28 cellular contexts compared by ENCODE assay signal in the genomic region with DNA sequence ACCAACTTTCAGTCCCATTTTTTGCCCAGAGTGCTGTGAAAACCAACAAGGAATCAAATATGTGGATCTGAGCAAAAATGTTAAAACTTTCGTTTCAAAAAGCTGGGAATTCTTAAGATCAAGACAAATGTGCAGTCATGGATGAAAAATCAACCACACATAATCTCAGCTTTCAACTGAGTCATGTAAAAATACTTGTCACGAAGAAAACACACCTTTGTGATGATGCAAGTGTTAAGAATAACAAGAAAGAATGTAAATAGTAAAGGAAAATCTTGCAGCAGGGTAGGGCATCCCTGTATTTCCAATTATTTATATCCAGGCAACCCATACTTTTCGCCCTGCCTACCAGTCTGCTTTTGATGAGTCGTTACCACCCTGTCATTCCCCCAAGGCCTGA. TPM values are rescaled to one million over a fixed set of nuclear protein-coding genes. Genes with fewer than 3 reads are reported as not detected.
DNase-seq lines count a peak whose midpoint lies in the region; ATAC-seq, FAIRE-seq and TF ChIP-seq lines count a peak whose summit lies in the region.
"Had no signal": no experiment of that assay in that cellular context is flagged by ENCODE, and none has a peak within 500 bp of the region (broad histone marks: within the 10 kb centered on the region; RNA-seq: fewer than 3 reads in every experiment).

No MANE protein-coding gene starts in this region.

- FAIRE-seq in astrocyte (lab: Jason Lieb, UNC): no peak
- FAIRE-seq: endothelial cell of umbilical vein, G401.6, islet of Langerhans had no signal

- H3K27ac ChIP-seq in astrocyte (ENCODE audit: low read depth, low read length): peak overlapping the region; percentile 49
- no peak overlapping the region for H3K27ac ChIP-seq in right atrium auricular region
- no peak overlapping the region for H3K27ac ChIP-seq in tibial artery
- H3K27ac ChIP-seq: BLaER1 treated with 17β-estradiol and CSF1 and Interleukin-3, amounts not matched to agents 10 nM and 100 nM; brain microvascular endothelial cell; neutrophil; SJCRH30; transverse colon had no signal

- no peak for ATAC-seq in GM18511 (IDR thresholded peaks at IDR 0.05; ENCODE audit: unreplicated experiment)
- ATAC-seq: activated CD8-positive, alpha-beta memory T cell treated with anti-CD3 and anti-CD28 coated beads, Interleukin-2, amount 10 ng/mL, durations not matched to agents 7 days and 5 days; activated naive CD8-positive, alpha-beta T cell treated with anti-CD3 and anti-CD28 coated beads, Interleukin-2, amount 50 U/mL, for 24 hours; left ventricle myocardium superior; naive thymus-derived CD4-positive, alpha-beta T cell; sciatic nerve; stimulated activated effector memory CD8-positive, alpha-beta T cell treated with anti-CD3 and anti-CD28 coated beads, Interleukin-12 subunit alpha, Interleukin-12 subunit beta, amount 100 ng/mL, for 72 hours; WTC11 had no signal

- H3K4me3 Mint-ChIP-seq in astrocyte (ENCODE audit: unreplicated experiment): no peak overlapping the region
- H3K4me3 Mint-ChIP-seq: activated CD8-positive, alpha-beta memory T cell treated with anti-CD3 and anti-CD28 coated beads, Interleukin-2, amount 10 ng/mL, durations not matched to agents 7 days and 5 days; activated naive CD8-positive, alpha-beta T cell treated with anti-CD3 and anti-CD28 coated beads, Interleukin-2, amount 50 U/mL, for 24 hours; mesothelial cell of epicardium; naive thymus-derived CD4-positive, alpha-beta T cell; stimulated activated effector memory CD8-positive, alpha-beta T cell treated with anti-CD3 and anti-CD28 coated beads, Interleukin-12 subunit alpha, Interleukin-12 subunit beta, amount 100 ng/mL, for 72 hours; WTC11 had no signal

- no peaks in the 10 kb centered on the region for H3K36me3 ChIP-seq in astrocyte (ENCODE audit: insufficient read depth, low read length)
- no peaks in the 10 kb centered on the region for H3K36me3 ChIP-seq in right atrium auricular region
- no peaks in the 10 kb centered on the region for H3K36me3 ChIP-seq in tibial artery
- H3K36me3 ChIP-seq: BLaER1 treated with 17β-estradiol and CSF1 and Interleukin-3, amounts not matched to agents 10 nM and 100 nM; brain microvascular endothelial cell; neutrophil; SJCRH30; transverse colon had no signal

- H3K27me3 Mint-ChIP-seq in astrocyte (ENCODE audit: low read depth, unreplicated experiment): peaks cover 14% of the 10 kb centered on the region
- H3K27me3 Mint-ChIP-seq: activated CD8-positive, alpha-beta memory T cell treated with anti-CD3 and anti-CD28 coated beads, Interleukin-2, amount 10 ng/mL, durations not matched to agents 7 days and 5 days had no signal

- no peak overlapping the region for H2AFZ ChIP-seq in astrocyte (ENCODE audit: low read depth, low read length)

- H3K27ac Mint-ChIP-seq in astrocyte (ENCODE audit: unreplicated experiment): no peak overlapping the region
- H3K27ac Mint-ChIP-seq: activated CD8-positive, alpha-beta memory T cell treated with anti-CD3 and anti-CD28 coated beads, Interleukin-2, amount 10 ng/mL, durations not matched to agents 7 days and 5 days; activated naive CD8-positive, alpha-beta T cell treated with anti-CD3 and anti-CD28 coated beads, Interleukin-2, amount 50 U/mL, for 24 hours; mesothelial cell of epicardium; naive thymus-derived CD4-positive, alpha-beta T cell; stimulated activated effector memory CD8-positive, alpha-beta T cell treated with anti-CD3 and anti-CD28 coated beads, Interleukin-12 subunit alpha, Interleukin-12 subunit beta, amount 100 ng/mL, for 72 hours; WTC11 had no signal

- intact Hi-C loops in tibial artery (cut with DNase I; ENCODE audit: low total_unique reads): no loop called here

- peaks cover 4% of the 10 kb centered on the region for H3K4me1 Mint-ChIP-seq in astrocyte (ENCODE audit: low read depth, unreplicated experiment)
- H3K4me1 Mint-ChIP-seq: activated CD8-positive, alpha-beta memory T cell treated with anti-CD3 and anti-CD28 coated beads, Interleukin-2, amount 10 ng/mL, durations not matched to agents 7 days and 5 days; activated naive CD8-positive, alpha-beta T cell treated with anti-CD3 and anti-CD28 coated beads, Interleukin-2, amount 50 U/mL, for 24 hours; naive thymus-derived CD4-positive, alpha-beta T cell; stimulated activated effector memory CD8-positive, alpha-beta T cell treated with anti-CD3 and anti-CD28 coated beads, Interleukin-12 subunit alpha, Interleukin-12 subunit beta, amount 100 ng/mL, for 72 hours had no signal

- H3K4me3 ChIP-seq in astrocyte (ENCODE audit: insufficient read depth, low read depth, low read length) (no peak overlapping the region), right atrium auricular region (no peak overlapping the region), tibial artery (no peak overlapping the region)
- H3K4me3 ChIP-seq: BLaER1 treated with 17β-estradiol and CSF1 and Interleukin-3, amounts not matched to agents 10 nM and 100 nM; SJCRH30; transverse colon had no signal

- H3K79me2 ChIP-seq in astrocyte (ENCODE audit: insufficient read depth, low read length): no peaks in the 10 kb centered on the region

- no peaks in the 10 kb centered on the region for H3K36me3 Mint-ChIP-seq in astrocyte (ENCODE audit: low read depth, unreplicated experiment)
- H3K36me3 Mint-ChIP-seq: activated CD8-positive, alpha-beta memory T cell treated with anti-CD3 and anti-CD28 coated beads, Interleukin-2, amount 10 ng/mL, durations not matched to agents 7 days and 5 days; mesothelial cell of epicardium; naive thymus-derived CD4-positive, alpha-beta T cell; stimulated activated effector memory CD8-positive, alpha-beta T cell treated with anti-CD3 and anti-CD28 coated beads, Interleukin-12 subunit alpha, Interleukin-12 subunit beta, amount 100 ng/mL, for 72 hours; WTC11 had no signal

- H3K9me3 ChIP-seq in astrocyte (ENCODE audit: insufficient read depth, low read depth, low read length) (no peaks in the 10 kb centered on the region), right atrium auricular region (no peaks in the 10 kb centered on the region), tibial artery (no peaks in the 10 kb centered on the region)
- H3K9me3 ChIP-seq: neutrophil, SJCRH30, transverse colon had no signal

- TF ChIP-seq CTCF in astrocyte (IDR thresholded peaks at IDR 0.05; ENCODE audit: insufficient read depth, low read depth, low read length) (no peak), right atrium auricular region (IDR thresholded peaks at IDR 0.05) (no peak), tibial artery (IDR thresholded peaks at IDR 0.05) (no peak)

- H4K20me1 ChIP-seq in astrocyte (ENCODE audit: insufficient read depth, low read length): no peaks in the 10 kb centered on the region
- H4K20me1 ChIP-seq: BLaER1 treated with 17β-estradiol and CSF1 and Interleukin-3, amounts not matched to agents 10 nM and 100 nM had no signal

- peak overlapping the region; percentile 54 for H3K4me2 ChIP-seq in astrocyte (ENCODE audit: low read length)
- H3K4me2 ChIP-seq: BLaER1 treated with 17β-estradiol and CSF1 and Interleukin-3, amounts not matched to agents 10 nM and 100 nM had no signal

- peaks cover 28% of the 10 kb centered on the region for H3K4me1 ChIP-seq in astrocyte (ENCODE audit: insufficient read depth, low read length)
- H3K4me1 ChIP-seq in right atrium auricular region: peaks cover 0 to 15% of the 10 kb centered on the region in 2 donors
- H3K4me1 ChIP-seq in tibial artery: peaks cover 0 to 11% (median 6%) of the 10 kb centered on the region in 4 donors

- H3K9ac ChIP-seq in astrocyte (ENCODE audit: low read length): no peak overlapping the region
- H3K9ac ChIP-seq: BLaER1 treated with 17β-estradiol and CSF1 and Interleukin-3, amounts not matched to agents 10 nM and 100 nM had no signal

- H3K9me3 Mint-ChIP-seq in astrocyte (ENCODE audit: unreplicated experiment): no peaks in the 10 kb centered on the region
- H3K9me3 Mint-ChIP-seq: mesothelial cell of epicardium, WTC11 had no signal

- H3K27me3 ChIP-seq in astrocyte (ENCODE audit: insufficient read depth, low read length) (peaks cover 19% of the 10 kb centered on the region), right atrium auricular region (no peaks in the 10 kb centered on the region), tibial artery (no peaks in the 10 kb centered on the region)
- H3K27me3 ChIP-seq: BLaER1 treated with 17β-estradiol and CSF1 and Interleukin-3, amounts not matched to agents 10 nM and 100 nM; brain microvascular endothelial cell; SJCRH30 had no signal

- DNase-seq in NCI-H226 (peak; percentile 23), astrocyte (ENCODE audit: low read depth) (peak; percentile 74), iris pigment epithelial cell (ENCODE audit: low read depth) (peak; percentile 28), right atrium auricular region (ENCODE audit: low spot score) (no peak), tibial artery (no peak), medulla oblongata (ENCODE audit: extremely low spot score) (no peak)
- DNase-seq: activated CD8-positive, alpha-beta memory T cell treated with anti-CD3 and anti-CD28 coated beads, Interleukin-2, amount 10 ng/mL, durations not matched to agents 7 days and 5 days; activated naive CD8-positive, alpha-beta T cell treated with anti-CD3 and anti-CD28 coated beads, Interleukin-2, amount 50 U/mL, for 24 hours; activated T-cell treated with anti-CD3 and anti-CD28 coated beads, Interleukin-2, amount 50 U/mL, for 48 hours; brain microvascular endothelial cell; Kasumi-1; left ventricle myocardium superior; naive thymus-derived CD4-positive, alpha-beta T cell; NCI-H1436 treated with DMSO at 0.1 percent for 48 hours; NCI-H345; NCI-H748 treated with DMSO at 0.1 percent for 48 hours; SJCRH30; transverse colon had no signal

RNA-seq across cellular contexts. Expression of gene DCLK1, which starts 27.4 kb away (rescaled TPM):
- total RNA-seq in astrocyte: 3.2 and 4.9 TPM in 2 replicates
- total RNA-seq in right atrium auricular region: 10 to 100 TPM in 1 of 2 donors, 1 to 10 TPM in 1; 4.7 to 10.1 TPM
- total RNA-seq: activated CD8-positive, alpha-beta memory T cell treated with anti-CD3 and anti-CD28 coated beads, Interleukin-2, amount 10 ng/mL, durations not matched to agents 7 days and 5 days; naive thymus-derived CD4-positive, alpha-beta T cell had no signal

RNA-seq across cellular contexts. Expression of gene SOHLH2, which starts 55.8 kb away (rescaled TPM):
- total RNA-seq in astrocyte (0.17 TPM in 1 of 2 replicates, not detected in the other), right atrium auricular region (under 1 TPM in 1 of 2 donors, not detected in 1; 0.20 TPM)
- total RNA-seq: activated CD8-positive, alpha-beta memory T cell treated with anti-CD3 and anti-CD28 coated beads, Interleukin-2, amount 10 ng/mL, durations not matched to agents 7 days and 5 days; left ventricle myocardium superior; naive thymus-derived CD4-positive, alpha-beta T cell had no signal

Comparison
In these comparisons a context has a peak if more than half of its experiments do, and no peak if none do; other contexts are left out.
1. DNase-seq: peak in NCI-H226 (single experiment), astrocyte (single experiment) and iris pigment epithelial cell (single experiment); none in right atrium auricular region (single experiment), tibial artery (0 of 2) and medulla oblongata (single experiment).